ENCODE assay signal across 24 cellular contexts in the genomic region with DNA sequence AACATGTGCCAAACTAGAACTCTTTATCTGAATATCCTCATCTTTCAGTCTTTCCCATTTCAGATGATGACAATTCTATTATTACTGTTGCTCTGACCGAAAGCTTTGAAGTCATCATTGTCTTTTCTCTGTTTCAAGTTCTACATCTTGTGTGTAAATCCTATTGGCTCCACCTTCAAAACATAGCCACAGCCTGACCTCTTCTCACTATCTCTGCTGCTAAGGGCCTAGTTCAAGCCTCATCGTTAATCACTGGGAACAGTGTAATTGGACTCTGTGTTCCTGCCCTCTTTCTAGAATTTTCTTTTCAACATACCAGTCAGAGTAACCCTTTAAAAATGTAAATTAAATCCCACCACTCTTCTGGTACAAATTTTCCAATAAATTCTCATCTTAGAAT.
"Had no signal": no experiment of that assay in that cellular context is flagged by ENCODE, and none has a peak within 500 bp of the region (broad histone marks: within the 10 kb centered on the region; RNA-seq: fewer than 3 reads in every experiment).

No MANE protein-coding gene starts in this region.

- DNase-seq: hypothalamus; immature natural killer cell; kidney; left colon; left lung; lower lobe of right lung; mammary epithelial cell; mesenchymal stem cell; naive thymus-derived CD4-positive, alpha-beta T cell; ovary; right lobe of liver; small intestine; stimulated activated CD4-positive, alpha-beta T cell treated with anti-CD3 and anti-CD28 coated beads, Interleukin-1b, Interleukin-23, amount 100 ng/mL, for 48 hours; stimulated activated CD4-positive, alpha-beta T cell treated with anti-CD3 and anti-CD28 coated beads, Interleukin-2, amount 100 ng/mL, for 48 hours; stimulated activated naive B cell treated with anti-CD40 and anti-IgM and Interleukin-4, amounts not matched to agents 10 μg/mL and 1 μg/mL and 100 μg/mL, for 72 hours; stimulated activated naive CD8-positive, alpha-beta T cell treated with anti-CD3 and anti-CD28 coated beads, Interleukin-15, Interleukin-2, amounts not matched to agents 100 U/mL and 50 U/mL, for 24 hours; stomach; testis; thyroid gland; transverse colon; upper lobe of left lung had no signal

- H3K4me3 ChIP-seq: left lung, lower lobe of right lung, ovary, right atrium auricular region, right lobe of liver, stomach, testis, thyroid gland, transverse colon, upper lobe of left lung, vagina had no signal

- ATAC-seq: left colon; left lung; lower lobe of right lung; naive thymus-derived CD4-positive, alpha-beta T cell; natural killer cell treated with Interleukin-12 subunit alpha and Interleukin-12 subunit beta and Interleukin-15 and Interleukin-18, amount 100 ng/mL, for 72 hours; right lobe of liver; stimulated activated naive B cell treated with anti-CD40 and anti-IgM and Interleukin-4, amounts not matched to agents 10 μg/mL and 1 μg/mL and 100 μg/mL, for 72 hours; stimulated activated naive CD8-positive, alpha-beta T cell treated with anti-CD3 and anti-CD28 coated beads, Interleukin-15, Interleukin-2, amounts not matched to agents 100 U/mL and 50 U/mL, for 24 hours had no signal

- H3K27me3 ChIP-seq: left lung, ovary, right atrium auricular region, right lobe of liver, stomach, testis, thyroid gland, transverse colon, upper lobe of left lung, vagina had no signal

- H3K4me1 ChIP-seq: left lung, lower lobe of right lung, right atrium auricular region, right lobe of liver, stomach, testis, thyroid gland, transverse colon, upper lobe of left lung, vagina had no signal

- H3K9me3 ChIP-seq: left lung, lower lobe of right lung, ovary, right atrium auricular region, right lobe of liver, stomach, testis, thyroid gland, transverse colon, upper lobe of left lung, vagina had no signal

- H3K27ac ChIP-seq: left lung, lower lobe of right lung, ovary, right atrium auricular region, right lobe of liver, stomach, testis, thyroid gland, transverse colon, upper lobe of left lung, vagina had no signal

- H3K36me3 ChIP-seq: left lung, lower lobe of right lung, ovary, right atrium auricular region, right lobe of liver, stomach, thyroid gland, transverse colon, upper lobe of left lung, vagina had no signal
